In the genomic region with DNA sequence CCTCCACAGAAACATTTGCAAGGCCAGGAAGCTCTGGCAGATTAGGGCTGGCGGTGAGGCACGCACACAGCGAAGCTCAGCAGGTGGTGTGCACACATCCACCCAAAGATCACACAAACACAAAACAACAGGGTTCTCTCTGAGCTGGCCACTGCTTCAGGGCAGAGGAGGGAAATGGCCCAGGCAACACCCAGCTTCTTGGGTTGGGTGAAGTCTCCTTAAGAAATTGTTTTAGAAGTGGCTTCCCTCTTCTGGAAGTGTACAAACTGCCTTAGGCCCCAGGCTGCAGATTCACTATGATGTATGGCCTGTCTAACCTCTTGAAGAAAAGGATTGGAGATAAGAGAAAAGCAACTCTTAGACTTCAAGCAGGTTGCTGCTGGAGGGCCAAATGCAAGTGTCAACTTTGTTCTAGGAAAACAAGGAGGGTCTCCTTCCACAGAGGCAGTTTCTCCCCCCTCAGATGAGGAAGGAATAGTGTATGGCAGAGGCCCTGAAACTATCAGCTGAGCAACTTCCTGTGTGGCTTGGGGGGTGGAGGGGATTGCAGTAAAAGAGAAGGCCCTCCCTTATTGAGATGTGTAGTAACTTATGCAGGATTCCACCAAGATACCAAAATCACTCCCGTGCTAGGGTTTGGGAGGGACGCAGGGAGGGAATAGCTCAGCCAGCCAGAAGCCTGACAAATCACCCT, we compare ENCODE assay signal across 8 cellular contexts. TPM values are rescaled to one million over a fixed set of nuclear protein-coding genes. Genes with fewer than 3 reads are reported as not detected.
DNase-seq lines count a peak whose midpoint lies in the region; ATAC-seq and TF ChIP-seq lines count a peak whose summit lies in the region.

No MANE protein-coding gene starts in this region.

- intact Hi-C loops in activated T-helper 1 cell treated with anti-CD3 and anti-CD28 coated beads, Interleukin-12 subunit alpha, Interleukin-12 subunit beta, Interleukin-2, Interleukin-4 antibody, amounts not matched to agents 30 ng/mL and 10 ng/mL and 1 ng/mL, durations not matched to agents 14 hours and 24 hours and 36 hours (cut with micrococcal nuclease) = loop anchor here (2.0 to 5.0 kb wide), 4 partner anchors 83 to 305 kb away; a partner anchor contains a TSS

- no peaks in the 10 kb centered on the region for H3K9me3 ChIP-seq in CD4-positive, CD25-positive, alpha-beta regulatory T cell (ENCODE audit: control insufficient read depth in 2 of 2, low read length in 2 of 2)

- H3K4me1 Mint-ChIP-seq in CD4-positive, CD25-positive, alpha-beta regulatory T cell = peaks cover 14 to 87% (median 55%) of the 10 kb centered on the region in 4 donors
- H3K4me1 Mint-ChIP-seq in activated T-helper 1 cell treated with anti-CD3 and anti-CD28 coated beads, Interleukin-12 subunit alpha, Interleukin-12 subunit beta, Interleukin-2, Interleukin-4 antibody, amounts not matched to agents 30 ng/mL and 10 ng/mL and 1 ng/mL, durations not matched to agents 14 hours and 24 hours and 36 hours (ENCODE audit: low read depth) = peaks cover 81% of the 10 kb centered on the region
- H3K4me1 Mint-ChIP-seq in mesothelial cell of epicardium = peaks cover 53% of the 10 kb centered on the region

- H3K4me1 ChIP-seq in CD4-positive, CD25-positive, alpha-beta regulatory T cell (ENCODE audit: control insufficient read depth, insufficient read depth, low read length, poor library complexity, severe bottlenecking) = peaks cover 91% of the 10 kb centered on the region

- H3K4me3 ChIP-seq in CD4-positive, CD25-positive, alpha-beta regulatory T cell (ENCODE audit: low read depth, low read length) = peak overlapping the region; percentile 99

- peak in 2 of 3 donors; percentile 48 to 83 for DNase-seq in CD4-positive, CD25-positive, alpha-beta regulatory T cell
- no peak for DNase-seq in activated T-helper 1 cell treated with anti-CD3 and anti-CD28 coated beads, Interleukin-12 subunit alpha, Interleukin-12 subunit beta, Interleukin-2, Interleukin-4 antibody, amounts not matched to agents 30 ng/mL and 10 ng/mL and 1 ng/mL, durations not matched to agents 14 hours and 24 hours and 36 hours (ENCODE audit: low spot score)
- DNase-seq in mesothelial cell of epicardium (ENCODE audit: low spot score in 2 of 2, unreplicated experiment in 2 of 2) = no peak
- no peak for DNase-seq in NCI-H1694 treated with DMSO at 0.1 percent for 48 hours (lab: John Stamatoyannopoulos, UW)
- no peak for DNase-seq in effector CD4-positive, alpha-beta T cell
- DNase-seq in NCI-H2081 treated with DMSO at 0.1 percent for 48 hours (lab: John Stamatoyannopoulos, UW) = no peak
- DNase-seq in NCI-H2081 (lab: John Stamatoyannopoulos, UW) = no peak

- no peak for TF ChIP-seq CTCF in mesothelial cell of epicardium (IDR thresholded peaks at IDR 0.05; ENCODE audit: unreplicated experiment)

- H3K27ac Mint-ChIP-seq in CD4-positive, CD25-positive, alpha-beta regulatory T cell = peak overlapping the region; percentile 97 to 99 (median 98)
- peak overlapping the region; percentile 98 for H3K27ac Mint-ChIP-seq in activated T-helper 1 cell treated with anti-CD3 and anti-CD28 coated beads, Interleukin-12 subunit alpha, Interleukin-12 subunit beta, Interleukin-2, Interleukin-4 antibody, amounts not matched to agents 30 ng/mL and 10 ng/mL and 1 ng/mL, durations not matched to agents 14 hours and 24 hours and 36 hours
- H3K27ac Mint-ChIP-seq in mesothelial cell of epicardium = peak overlapping the region; percentile 61

- H3K27me3 ChIP-seq in CD4-positive, CD25-positive, alpha-beta regulatory T cell (ENCODE audit: control insufficient read depth, insufficient read depth, low read length) = no peaks in the 10 kb centered on the region

- no peaks in the 10 kb centered on the region for H3K27me3 Mint-ChIP-seq in CD4-positive, CD25-positive, alpha-beta regulatory T cell
- H3K27me3 Mint-ChIP-seq in activated T-helper 1 cell treated with anti-CD3 and anti-CD28 coated beads, Interleukin-12 subunit alpha, Interleukin-12 subunit beta, Interleukin-2, Interleukin-4 antibody, amounts not matched to agents 30 ng/mL and 10 ng/mL and 1 ng/mL, durations not matched to agents 14 hours and 24 hours and 36 hours (ENCODE audit: insufficient read depth) = no peaks in the 10 kb centered on the region
- peaks cover 28% of the 10 kb centered on the region for H3K27me3 Mint-ChIP-seq in mesothelial cell of epicardium (ENCODE audit: low read depth)

- H3K27ac ChIP-seq in CD4-positive, CD25-positive, alpha-beta regulatory T cell (ENCODE audit: insufficient read depth, low read length, poor library complexity, severe bottlenecking) = peak overlapping the region; percentile 91

- peaks cover 0 to 3% (median 0%) of the 10 kb centered on the region in 7 donors for H3K9me3 Mint-ChIP-seq in CD4-positive, CD25-positive, alpha-beta regulatory T cell
- H3K9me3 Mint-ChIP-seq in activated T-helper 1 cell treated with anti-CD3 and anti-CD28 coated beads, Interleukin-12 subunit alpha, Interleukin-12 subunit beta, Interleukin-2, Interleukin-4 antibody, amounts not matched to agents 30 ng/mL and 10 ng/mL and 1 ng/mL, durations not matched to agents 14 hours and 24 hours and 36 hours = no peaks in the 10 kb centered on the region
- no peaks in the 10 kb centered on the region for H3K9me3 Mint-ChIP-seq in mesothelial cell of epicardium

- peaks cover 28% of the 10 kb centered on the region for H3K36me3 ChIP-seq in CD4-positive, CD25-positive, alpha-beta regulatory T cell (ENCODE audit: control insufficient read depth, insufficient read depth, low read length)

- peaks cover 28% of the 10 kb centered on the region for H3K36me3 Mint-ChIP-seq in CD4-positive, CD25-positive, alpha-beta regulatory T cell
- H3K36me3 Mint-ChIP-seq in activated T-helper 1 cell treated with anti-CD3 and anti-CD28 coated beads, Interleukin-12 subunit alpha, Interleukin-12 subunit beta, Interleukin-2, Interleukin-4 antibody, amounts not matched to agents 30 ng/mL and 10 ng/mL and 1 ng/mL, durations not matched to agents 14 hours and 24 hours and 36 hours (ENCODE audit: low read depth) = peaks cover 40% of the 10 kb centered on the region
- no peaks in the 10 kb centered on the region for H3K36me3 Mint-ChIP-seq in mesothelial cell of epicardium

- H3K4me3 Mint-ChIP-seq in CD4-positive, CD25-positive, alpha-beta regulatory T cell = peak overlapping the region; percentile 95 to 99 (median 96)
- H3K4me3 Mint-ChIP-seq in activated T-helper 1 cell treated with anti-CD3 and anti-CD28 coated beads, Interleukin-12 subunit alpha, Interleukin-12 subunit beta, Interleukin-2, Interleukin-4 antibody, amounts not matched to agents 30 ng/mL and 10 ng/mL and 1 ng/mL, durations not matched to agents 14 hours and 24 hours and 36 hours = peak overlapping the region; percentile 97
- H3K4me3 Mint-ChIP-seq in mesothelial cell of epicardium = no peak overlapping the region

- ATAC-seq in CD4-positive, CD25-positive, alpha-beta regulatory T cell (ENCODE audit: low read depth in 2 of 2) = peak; percentile 35
- ATAC-seq in HG02885 (IDR thresholded peaks at IDR 0.05; ENCODE audit: poor library complexity, unreplicated experiment) = peak; percentile 26

RNA-seq across cellular contexts. Expression of a gene that starts 2.1 kb away (rescaled TPM):
- total RNA-seq in CD4-positive, CD25-positive, alpha-beta regulatory T cell = 174 TPM
- polyA plus RNA-seq in CD4-positive, CD25-positive, alpha-beta regulatory T cell = 100 to 1,000 TPM; 207 to 251 (median 233) TPM
- total RNA-seq in activated T-helper 1 cell treated with anti-CD3 and anti-CD28 coated beads, Interleukin-12 subunit alpha, Interleukin-12 subunit beta, Interleukin-2, Interleukin-4 antibody, amounts not matched to agents 30 ng/mL and 10 ng/mL and 1 ng/mL, durations not matched to agents 14 hours and 24 hours and 36 hours = 78.6 and 81.9 TPM in 2 replicates
- 0.76 to 1.2 TPM (median 0.97 TPM) in 3 replicates for total RNA-seq in mesothelial cell of epicardium

Comparison
In these comparisons a context has a peak if more than half of its experiments do, and no peak if none do; other contexts are left out.
1. DNase-seq: peak in CD4-positive, CD25-positive, alpha-beta regulatory T cell (2 of 3); none in activated T-helper 1 cell treated with anti-CD3 and anti-CD28 coated beads, Interleukin-12 subunit alpha, Interleukin-12 subunit beta, Interleukin-2, Interleukin-4 antibody, amounts not matched to agents 30 ng/mL and 10 ng/mL and 1 ng/mL, durations not matched to agents 14 hours and 24 hours and 36 hours (single experiment), mesothelial cell of epicardium (0 of 2), NCI-H1694 treated with DMSO at 0.1 percent for 48 hours (single experiment), effector CD4-positive, alpha-beta T cell (single experiment), NCI-H2081 treated with DMSO at 0.1 percent for 48 hours (single experiment) and NCI-H2081 (0 of 2).
2. RNA of a gene that starts 2.1 kb away (total RNA-seq): 174 TPM in CD4-positive, CD25-positive, alpha-beta regulatory T cell (single experiment) and 78.6 to 81.9 TPM in activated T-helper 1 cell treated with anti-CD3 and anti-CD28 coated beads, Interleukin-12 subunit alpha, Interleukin-12 subunit beta, Interleukin-2, Interleukin-4 antibody, amounts not matched to agents 30 ng/mL and 10 ng/mL and 1 ng/mL, durations not matched to agents 14 hours and 24 hours and 36 hours; 0.76 to 1.2 TPM in mesothelial cell of epicardium; every median in the first group is over 10 times any median in the second.
3. Peak in every context shown above with its lines, with median percentiles within 50 percentile points of each other: H3K27ac Mint-ChIP-seq.